In the genomic region with DNA sequence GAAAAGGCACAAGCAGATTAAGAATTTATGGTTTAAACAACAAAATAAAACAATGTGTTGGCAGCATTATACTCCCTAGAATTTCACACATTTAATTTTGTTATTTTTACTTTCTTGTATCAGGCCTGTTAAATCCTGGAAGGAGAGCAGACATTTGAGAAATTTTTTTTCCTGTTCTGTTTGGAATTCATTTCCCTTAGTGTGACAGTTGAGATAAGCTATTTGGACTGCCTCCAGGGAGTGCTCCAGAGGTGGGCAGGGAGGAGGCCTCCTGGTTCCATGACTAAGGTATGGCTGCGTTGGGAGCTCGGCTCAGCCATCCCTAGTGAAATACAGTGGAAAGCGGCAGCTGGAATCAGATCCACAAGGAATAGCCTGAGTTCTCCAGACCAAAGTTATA, we compare ENCODE assay signal across 20 cellular contexts.
DNase-seq lines count a peak whose midpoint lies in the region; ATAC-seq and TF ChIP-seq lines count a peak whose summit lies in the region.
"Had no signal": no experiment of that assay in that cellular context is flagged by ENCODE, and none has a peak within 500 bp of the region (broad histone marks: within the 10 kb centered on the region; RNA-seq: fewer than 3 reads in every experiment).

No MANE protein-coding gene starts in this region.

- ATAC-seq in left cardiac atrium (peak; percentile 27 to 67), Right ventricle myocardium superior (ENCODE audit: poor library complexity) (no peak), body of pancreas (no peak), upper lobe of right lung (peak; percentile 16)
- ATAC-seq: activated CD8-positive, alpha-beta memory T cell treated with anti-CD3 and anti-CD28 coated beads, Interleukin-2, amount 10 ng/mL, durations not matched to agents 7 days and 5 days had no signal

- H3K36me3 ChIP-seq in body of pancreas (replicated peaks in 1 of 2; ENCODE audit: insufficient read depth in 1 of 2, low read depth in 2 of 2): no peaks in the 10 kb centered on the region
- no peaks in the 10 kb centered on the region for H3K36me3 ChIP-seq in upper lobe of right lung
- H3K36me3 ChIP-seq: heart left ventricle had no signal

- TF ChIP-seq CTCF in body of pancreas (IDR thresholded peaks at IDR 0.05) (no peak), upper lobe of right lung (IDR thresholded peaks at IDR 0.05) (no peak)

- TF ChIP-seq POLR2A in body of pancreas (IDR thresholded peaks at IDR 0.05): no peak

- H3K9me3 ChIP-seq in body of pancreas (no peaks in the 10 kb centered on the region), upper lobe of right lung (no peaks in the 10 kb centered on the region)
- H3K9me3 ChIP-seq: heart left ventricle had no signal

- DNase-seq in left cardiac atrium (no peak), Right ventricle myocardium superior (no peak), body of pancreas (peak in 3 of 4 donors; percentile 15 to 17 (median 16)), islet precursor cell (peak; percentile 59), upper lobe of right lung (no peak), SKM-1 (lab: John Stamatoyannopoulos, UW; ENCODE audit: unreplicated experiment) (no peak), putamen (ENCODE audit: low spot score) (no peak)
- DNase-seq in activated CD4-positive, alpha-beta T cell treated with anti-CD3 and anti-CD28 coated beads for 1 hour: no peak
- DNase-seq: activated CD4-positive, alpha-beta T cell treated with anti-CD3 and anti-CD28 coated beads for 4 hours; activated CD8-positive, alpha-beta memory T cell treated with anti-CD3 and anti-CD28 coated beads, Interleukin-2, amount 10 ng/mL, durations not matched to agents 7 days and 5 days; CD4-positive, CD25-positive, alpha-beta regulatory T cell; central memory CD4-positive, alpha-beta T cell; effector memory CD4-positive, alpha-beta T cell; H9; heart left ventricle; kidney; midbrain; NCI-H1417 treated with DMSO at 0.1 percent for 48 hours; stimulated activated CD4-positive, alpha-beta T cell treated with anti-CD3 and anti-CD28 coated beads, Interleukin-12 subunit alpha, Interleukin-12 subunit beta, amount 100 ng/mL, for 4 hours; SW 1271 had no signal

- H3K4me3 ChIP-seq in body of pancreas (no peak overlapping the region), upper lobe of right lung (no peak overlapping the region)
- H3K4me3 ChIP-seq: heart left ventricle had no signal

- no peak overlapping the region for H3K27ac ChIP-seq in body of pancreas
- no peak overlapping the region for H3K27ac ChIP-seq in upper lobe of right lung
- H3K27ac ChIP-seq: heart left ventricle had no signal

- 71 to 75% methylated on average over 3 of the region's 3 CpGs for WGBS in body of pancreas, 2 donors

- intact Hi-C loops in left cardiac atrium (cut with DNase I) (no loop called here), Right ventricle myocardium superior (cut with DNase I) (no loop called here), body of pancreas (cut with DNase I) (no loop called here), upper lobe of right lung (cut with DNase I) (no loop called here)

- H3K4me1 ChIP-seq in body of pancreas: no peaks in the 10 kb centered on the region
- H3K4me1 ChIP-seq in upper lobe of right lung: peaks cover 8% of the 10 kb centered on the region

- H3K27me3 ChIP-seq in body of pancreas (no peaks in the 10 kb centered on the region), upper lobe of right lung (no peaks in the 10 kb centered on the region)
- H3K27me3 ChIP-seq: heart left ventricle had no signal

Comparison
In these comparisons a context has a peak if more than half of its experiments do, and no peak if none do; other contexts are left out.
1. ATAC-seq: peak in left cardiac atrium (2 of 2) and upper lobe of right lung (single experiment); none in Right ventricle myocardium superior (single experiment) and body of pancreas (single experiment).
2. DNase-seq: peak in body of pancreas (3 of 4) and islet precursor cell (single experiment); none in left cardiac atrium (single experiment), Right ventricle myocardium superior (single experiment), upper lobe of right lung (single experiment), activated CD4-positive, alpha-beta T cell treated with anti-CD3 and anti-CD28 coated beads for 1 hour (single experiment), SKM-1 (single experiment) and putamen (single experiment).